In the genomic region with DNA sequence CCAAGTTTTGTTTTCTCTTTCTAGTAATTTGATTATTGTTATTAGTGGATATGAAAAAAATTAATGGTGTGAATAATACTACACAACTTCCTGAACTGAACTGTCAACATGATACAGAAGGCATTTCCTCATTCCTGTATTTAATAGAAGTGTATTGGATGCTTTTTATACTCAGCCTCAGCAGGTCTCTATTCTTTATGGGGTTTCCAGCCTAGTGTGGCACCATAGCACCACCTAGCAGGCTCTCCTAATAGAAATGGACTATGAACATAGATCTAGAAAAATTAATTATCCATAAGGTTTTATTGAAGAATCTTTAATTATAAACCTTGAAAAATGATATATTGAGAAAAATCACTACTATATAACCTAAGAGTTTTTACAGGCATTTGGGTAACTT, we compare ENCODE assay signal across 10 cellular contexts. TPM values are rescaled to one million over a fixed set of nuclear protein-coding genes. Genes with fewer than 3 reads are reported as not detected.
DNase-seq lines count a peak whose midpoint lies in the region; ATAC-seq, FAIRE-seq and TF ChIP-seq lines count a peak whose summit lies in the region.
"Had no signal": no experiment of that assay in that cellular context is flagged by ENCODE, and none has a peak within 500 bp of the region (broad histone marks: within the 10 kb centered on the region; RNA-seq: fewer than 3 reads in every experiment).

No MANE protein-coding gene starts in this region.

- CTCF ChIA-PET in WTC11 (lab: Charles Lee) = no interaction called here

- H3K36me3 ChIP-seq in KMS-11 (ENCODE audit: insufficient read depth) (no peaks in the 10 kb centered on the region), kidney epithelial cell (ENCODE audit: control insufficient read depth, insufficient read depth, low read length) (no peaks in the 10 kb centered on the region), Peyer's patch (no peaks in the 10 kb centered on the region)

- ATAC-seq in WTC11 = peak; percentile 34; the same call in 1 of the 2 replicates
- no peak for ATAC-seq in naive thymus-derived CD8-positive, alpha-beta T cell
- ATAC-seq: stimulated activated effector memory CD8-positive, alpha-beta T cell treated with anti-CD3 and anti-CD28 coated beads, Interleukin-12 subunit alpha, Interleukin-12 subunit beta, amount 100 ng/mL, for 72 hours had no signal

- H3K9ac ChIP-seq in KMS-11 = no peak overlapping the region

- peaks cover 5% of the 10 kb centered on the region for H3K4me1 Mint-ChIP-seq in WTC11
- H3K4me1 Mint-ChIP-seq in naive thymus-derived CD8-positive, alpha-beta T cell = no peaks in the 10 kb centered on the region
- H3K4me1 Mint-ChIP-seq: stimulated activated effector memory CD8-positive, alpha-beta T cell treated with anti-CD3 and anti-CD28 coated beads, Interleukin-12 subunit alpha, Interleukin-12 subunit beta, amount 100 ng/mL, for 72 hours had no signal

- TF ChIP-seq POLR2A in Peyer's patch (IDR thresholded peaks at IDR 0.05) = no peak

- peak; percentile 7 for DNase-seq in AG08396 (ENCODE audit: low spot score)
- no peak for DNase-seq in WTC11 (ENCODE audit: low spot score)
- DNase-seq in kidney epithelial cell (ENCODE audit: low read depth) = no peak
- no peak for DNase-seq in Peyer's patch
- DNase-seq in GM20000 (ENCODE audit: low spot score) = no peak
- no peak for DNase-seq in GM19239 (ENCODE audit: insufficient read length, low spot score)
- no peak for DNase-seq in naive thymus-derived CD8-positive, alpha-beta T cell
- DNase-seq: SHP77 treated with DMSO at 0.1 percent for 48 hours had no signal

- no peak overlapping the region for H2AFZ ChIP-seq in KMS-11 (ENCODE audit: low read depth)

- no peaks in the 10 kb centered on the region for H3K27me3 ChIP-seq in KMS-11 (ENCODE audit: insufficient read depth, low read depth)
- H3K27me3 ChIP-seq in kidney epithelial cell (ENCODE audit: control insufficient read depth, insufficient read depth, low read length) = no peaks in the 10 kb centered on the region
- H3K27me3 ChIP-seq in Peyer's patch = no peaks in the 10 kb centered on the region

- POLR2A ChIA-PET in WTC11 (lab: Charles Lee) = no interaction called here
- POLR2A ChIA-PET in naive thymus-derived CD8-positive, alpha-beta T cell (lab: Charles Lee) = no interaction called here

- H3K27ac ChIP-seq in KMS-11 (no peak overlapping the region), Peyer's patch (no peak overlapping the region)

- FAIRE-seq in GM19239 (lab: Jason Lieb, UNC) = no peak

- no peak overlapping the region for H3K4me3 Mint-ChIP-seq in WTC11
- H3K4me3 Mint-ChIP-seq in naive thymus-derived CD8-positive, alpha-beta T cell = no peak overlapping the region
- H3K4me3 Mint-ChIP-seq: stimulated activated effector memory CD8-positive, alpha-beta T cell treated with anti-CD3 and anti-CD28 coated beads, Interleukin-12 subunit alpha, Interleukin-12 subunit beta, amount 100 ng/mL, for 72 hours had no signal

- no peaks in the 10 kb centered on the region; the same call in 1 of the 2 replicates for H3K27me3 Mint-ChIP-seq in WTC11 (ENCODE audit: low read depth)
- H3K27me3 Mint-ChIP-seq in naive thymus-derived CD8-positive, alpha-beta T cell = no peaks in the 10 kb centered on the region

- H4K20me1 ChIP-seq in KMS-11 (ENCODE audit: insufficient read depth) = no peaks in the 10 kb centered on the region

- H3K9me3 Mint-ChIP-seq in WTC11 = peaks cover 3% of the 10 kb centered on the region; the same call in 1 of the 2 replicates
- H3K9me3 Mint-ChIP-seq in naive thymus-derived CD8-positive, alpha-beta T cell = peaks cover 0 to 11% (median 2%) of the 10 kb centered on the region in 9 donors

- no peaks in the 10 kb centered on the region for H3K9me3 ChIP-seq in Peyer's patch

- H3K36me3 Mint-ChIP-seq in WTC11 = no peaks in the 10 kb centered on the region
- no peaks in the 10 kb centered on the region for H3K36me3 Mint-ChIP-seq in naive thymus-derived CD8-positive, alpha-beta T cell
- H3K36me3 Mint-ChIP-seq: stimulated activated effector memory CD8-positive, alpha-beta T cell treated with anti-CD3 and anti-CD28 coated beads, Interleukin-12 subunit alpha, Interleukin-12 subunit beta, amount 100 ng/mL, for 72 hours had no signal

- no peaks in the 10 kb centered on the region for H3K4me1 ChIP-seq in KMS-11 (ENCODE audit: low read depth, poor library complexity, severe bottlenecking)
- H3K4me1 ChIP-seq in Peyer's patch = no peaks in the 10 kb centered on the region

- H3K27ac Mint-ChIP-seq in WTC11 = no peak overlapping the region
- no peak overlapping the region for H3K27ac Mint-ChIP-seq in naive thymus-derived CD8-positive, alpha-beta T cell
- H3K27ac Mint-ChIP-seq: stimulated activated effector memory CD8-positive, alpha-beta T cell treated with anti-CD3 and anti-CD28 coated beads, Interleukin-12 subunit alpha, Interleukin-12 subunit beta, amount 100 ng/mL, for 72 hours had no signal

- H3K79me2 ChIP-seq in KMS-11 (ENCODE audit: insufficient read depth, low read depth) = no peaks in the 10 kb centered on the region

- peak; percentile 39; the same call in 1 of the 2 replicates for TF ChIP-seq CTCF in KMS-11 (conservative IDR thresholded peaks at IDR 0.05; ENCODE audit: low read depth, low read length)
- TF ChIP-seq CTCF in WTC11 (IDR thresholded peaks at IDR 0.05) = no peak
- TF ChIP-seq CTCF in kidney epithelial cell (IDR thresholded peaks at IDR 0.05; ENCODE audit: insufficient read depth, low read length, poor library complexity, severe bottlenecking) = peak; percentile 65
- TF ChIP-seq CTCF in Peyer's patch (IDR thresholded peaks at IDR 0.05) = no peak
- no peak for TF ChIP-seq CTCF in GM20000 (IDR thresholded peaks at IDR 0.05; ENCODE audit: extremely low read depth, missing control alignments)

- no peak overlapping the region for H3K4me2 ChIP-seq in KMS-11

- H3K4me3 ChIP-seq in KMS-11 (IDR thresholded peaks at IDR 0.05; ENCODE audit: insufficient read depth, low read depth, low read length) (no peak overlapping the region), kidney epithelial cell (ENCODE audit: low read depth, low read length) (no peak overlapping the region), Peyer's patch (no peak overlapping the region)

TF ChIP-seq in WTC11, 78 proteins besides CTCF, POLR2A, EP300 and RAD21:
- TF ChIP-seq, protein P1, sequence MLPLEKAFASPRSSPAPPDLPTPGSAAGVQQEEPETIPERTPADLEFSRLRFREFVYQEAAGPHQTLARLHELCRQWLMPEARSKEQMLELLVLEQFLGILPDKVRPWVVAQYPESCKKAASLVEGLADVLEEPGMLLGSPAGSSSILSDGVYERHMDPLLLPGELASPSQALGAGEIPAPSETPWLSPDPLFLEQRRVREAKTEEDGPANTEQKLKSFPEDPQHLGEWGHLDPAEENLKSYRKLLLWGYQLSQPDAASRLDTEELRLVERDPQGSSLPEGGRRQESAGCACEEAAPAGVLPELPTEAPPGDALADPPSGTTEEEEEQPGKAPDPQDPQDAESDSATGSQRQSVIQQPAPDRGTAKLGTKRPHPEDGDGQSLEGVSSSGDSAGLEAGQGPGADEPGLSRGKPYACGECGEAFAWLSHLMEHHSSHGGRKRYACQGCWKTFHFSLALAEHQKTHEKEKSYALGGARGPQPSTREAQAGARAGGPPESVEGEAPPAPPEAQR (CRISPR knock-in tag; IDR thresholded peaks at IDR 0.05) = no peak
- TF ChIP-seq, protein P2, sequence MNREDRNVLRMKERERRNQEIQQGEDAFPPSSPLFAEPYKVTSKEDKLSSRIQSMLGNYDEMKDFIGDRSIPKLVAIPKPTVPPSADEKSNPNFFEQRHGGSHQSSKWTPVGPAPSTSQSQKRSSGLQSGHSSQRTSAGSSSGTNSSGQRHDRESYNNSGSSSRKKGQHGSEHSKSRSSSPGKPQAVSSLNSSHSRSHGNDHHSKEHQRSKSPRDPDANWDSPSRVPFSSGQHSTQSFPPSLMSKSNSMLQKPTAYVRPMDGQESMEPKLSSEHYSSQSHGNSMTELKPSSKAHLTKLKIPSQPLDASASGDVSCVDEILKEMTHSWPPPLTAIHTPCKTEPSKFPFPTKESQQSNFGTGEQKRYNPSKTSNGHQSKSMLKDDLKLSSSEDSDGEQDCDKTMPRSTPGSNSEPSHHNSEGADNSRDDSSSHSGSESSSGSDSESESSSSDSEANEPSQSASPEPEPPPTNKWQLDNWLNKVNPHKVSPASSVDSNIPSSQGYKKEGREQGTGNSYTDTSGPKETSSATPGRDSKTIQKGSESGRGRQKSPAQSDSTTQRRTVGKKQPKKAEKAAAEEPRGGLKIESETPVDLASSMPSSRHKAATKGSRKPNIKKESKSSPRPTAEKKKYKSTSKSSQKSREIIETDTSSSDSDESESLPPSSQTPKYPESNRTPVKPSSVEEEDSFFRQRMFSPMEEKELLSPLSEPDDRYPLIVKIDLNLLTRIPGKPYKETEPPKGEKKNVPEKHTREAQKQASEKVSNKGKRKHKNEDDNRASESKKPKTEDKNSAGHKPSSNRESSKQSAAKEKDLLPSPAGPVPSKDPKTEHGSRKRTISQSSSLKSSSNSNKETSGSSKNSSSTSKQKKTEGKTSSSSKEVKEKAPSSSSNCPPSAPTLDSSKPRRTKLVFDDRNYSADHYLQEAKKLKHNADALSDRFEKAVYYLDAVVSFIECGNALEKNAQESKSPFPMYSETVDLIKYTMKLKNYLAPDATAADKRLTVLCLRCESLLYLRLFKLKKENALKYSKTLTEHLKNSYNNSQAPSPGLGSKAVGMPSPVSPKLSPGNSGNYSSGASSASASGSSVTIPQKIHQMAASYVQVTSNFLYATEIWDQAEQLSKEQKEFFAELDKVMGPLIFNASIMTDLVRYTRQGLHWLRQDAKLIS (CRISPR knock-in tag; IDR thresholded peaks at IDR 0.05; ENCODE audit: borderline replicate concordance) = no peak

RNA-seq across cellular contexts. Expression of a gene that starts 52.4 kb away (rescaled TPM):
- 0.31 to 1.3 TPM (median 0.71 TPM) in 3 replicates for total RNA-seq in WTC11 (2021)
- total RNA-seq in kidney epithelial cell = 5.9 and 11.6 TPM in 2 replicates
- under 1 TPM in 1 of 4 donors, not detected in 3; 0.27 TPM for total RNA-seq in Peyer's patch
- not detected for total RNA-seq in naive thymus-derived CD8-positive, alpha-beta T cell
- polyA plus RNA-seq in naive thymus-derived CD8-positive, alpha-beta T cell = not detected

Comparison
In these comparisons a context has a peak if more than half of its experiments do, and no peak if none do; other contexts are left out.
1. CTCF ChIP-seq: peak in KMS-11 (single experiment) and kidney epithelial cell (single experiment); none in WTC11 (single experiment), Peyer's patch (0 of 6) and GM20000 (single experiment).